25 cellular contexts compared by ENCODE assay signal in the genomic region with DNA sequence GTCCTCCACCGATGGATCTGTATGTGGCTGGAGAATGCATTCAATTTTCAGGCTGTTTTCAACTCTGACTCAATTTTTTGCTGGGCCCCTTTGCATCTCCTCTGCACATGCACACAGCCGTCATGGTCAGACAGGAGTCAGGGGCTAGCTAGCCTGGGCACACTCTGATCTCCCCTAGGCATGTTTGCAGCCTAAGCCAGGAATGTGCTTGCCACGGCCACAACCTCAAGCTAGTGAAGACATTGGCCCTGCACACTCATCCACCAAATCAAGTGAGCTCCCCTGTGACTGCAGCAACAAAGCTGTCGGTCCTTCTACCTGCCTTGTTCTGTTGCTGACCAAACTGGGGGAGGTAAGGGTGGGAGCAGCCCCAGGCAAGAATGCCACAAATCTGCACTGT.
"Had no signal": no experiment of that assay in that cellular context is flagged by ENCODE, and none has a peak within 500 bp of the region (broad histone marks: within the 10 kb centered on the region; RNA-seq: fewer than 3 reads in every experiment).

No MANE protein-coding gene starts in this region.

- H3K79me2 ChIP-seq: parathyroid adenoma had no signal

- H3K4me3 ChIP-seq: ovary, psoas muscle, right lobe of liver, sigmoid colon, stomach, thoracic aorta, thyroid gland, tibial nerve, upper lobe of left lung, vagina had no signal

- H3K9ac ChIP-seq: parathyroid adenoma had no signal

- ATAC-seq: naive thymus-derived CD4-positive, alpha-beta T cell; natural killer cell; psoas muscle; right cardiac atrium; right lobe of liver; stimulated activated effector memory CD8-positive, alpha-beta T cell treated with anti-CD3 and anti-CD28 coated beads, Interleukin-12 subunit alpha, Interleukin-12 subunit beta, amount 100 ng/mL, for 72 hours; stimulated activated naive B cell treated with anti-CD40 and anti-IgM and Interleukin-4, amounts not matched to agents 10 μg/mL and 1 μg/mL and 100 μg/mL, for 72 hours had no signal

- DNase-seq: naive thymus-derived CD4-positive, alpha-beta T cell; natural killer cell; occipital lobe; ovary; posterior cingulate gyrus; psoas muscle; right cardiac atrium; right lobe of liver; sigmoid colon; small intestine; stimulated activated CD4-positive, alpha-beta T cell treated with anti-CD3 and anti-CD28 coated beads, Interleukin-15, amount 100 ng/mL, for 24 hours; stimulated activated CD4-positive, alpha-beta T cell treated with anti-CD3 and anti-CD28 coated beads, Interleukin-2, amount 100 ng/mL, for 24 hours; stimulated activated CD4-positive, alpha-beta T cell treated with anti-CD3 and anti-CD28 coated beads, Interleukin-2, amount 100 ng/mL, for 48 hours; stimulated activated CD4-positive, alpha-beta T cell treated with anti-CD3 and anti-CD28 coated beads, Interleukin-4, amount 100 ng/mL, for 24 hours; stimulated activated naive B cell treated with anti-CD40 and anti-IgM and Interleukin-4, amounts not matched to agents 10 μg/mL and 1 μg/mL and 100 μg/mL, for 72 hours; stimulated activated naive CD4-positive, alpha-beta T cell treated with Interleukin-2 at 50 U/mL for 16 hours; stomach; thyroid gland; trophoblast cell; upper lobe of left lung had no signal

- H3K27ac ChIP-seq: ovary, parathyroid adenoma, psoas muscle, right lobe of liver, sigmoid colon, stomach, thoracic aorta, thyroid gland, tibial nerve, upper lobe of left lung, vagina had no signal

- H3K9me3 ChIP-seq: ovary, psoas muscle, right lobe of liver, sigmoid colon, stomach, thoracic aorta, thyroid gland, tibial nerve, upper lobe of left lung, vagina had no signal

- H3K4me1 ChIP-seq: parathyroid adenoma, thyroid gland had no signal

- H3K27me3 ChIP-seq: ovary, right lobe of liver, sigmoid colon, stomach, thyroid gland, tibial nerve, upper lobe of left lung, vagina had no signal

- H2AFZ ChIP-seq: parathyroid adenoma had no signal

- H3K36me3 ChIP-seq: ovary, right lobe of liver, sigmoid colon, stomach, thoracic aorta, thyroid gland, tibial nerve, upper lobe of left lung had no signal
